15 cellular contexts compared by ENCODE assay signal in the genomic region with DNA sequence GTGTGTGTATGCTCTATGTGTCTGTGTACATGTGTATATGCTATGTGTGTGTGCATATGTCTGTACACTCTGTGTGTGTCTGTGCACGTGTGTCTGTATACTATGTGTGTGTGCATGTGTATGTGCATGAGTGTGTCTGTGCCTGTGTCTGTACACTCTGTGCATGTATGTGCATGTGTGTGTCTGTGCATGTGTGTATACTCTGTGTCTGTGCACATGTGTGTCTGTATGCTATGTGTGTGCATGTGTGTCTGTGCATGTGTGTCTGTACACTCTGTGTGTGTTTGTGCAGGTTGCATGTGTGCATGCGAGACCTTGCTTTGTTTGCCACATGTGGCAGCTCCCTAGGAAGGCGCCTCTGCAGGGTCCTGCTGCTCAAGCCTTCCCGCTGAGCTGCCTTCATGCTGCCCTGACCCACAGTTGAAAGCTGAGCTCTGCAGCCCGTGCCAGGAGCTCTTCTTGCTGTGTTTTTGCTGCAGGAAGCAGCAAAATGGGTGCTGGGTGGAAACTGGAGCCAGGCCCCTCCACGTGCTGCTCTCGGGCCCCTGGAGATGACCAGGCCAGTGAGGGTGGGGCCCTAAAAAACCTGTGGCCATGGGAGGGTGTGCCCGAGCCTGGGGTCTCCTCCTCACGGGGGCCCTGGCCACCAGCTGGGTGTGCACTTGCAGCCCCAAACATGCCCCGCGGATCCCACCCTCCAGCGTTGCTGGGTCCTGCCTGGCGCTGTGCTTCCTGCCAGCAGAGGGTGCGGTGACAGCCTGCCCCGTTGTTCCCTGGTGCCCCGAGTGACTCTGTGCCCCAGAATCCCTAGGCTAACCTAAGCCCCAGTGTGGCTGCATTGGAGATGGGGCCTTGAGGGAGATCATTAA.
DNase-seq lines count a peak whose midpoint lies in the region; FAIRE-seq and TF ChIP-seq lines count a peak whose summit lies in the region.
"Had no signal": no experiment of that assay in that cellular context is flagged by ENCODE, and none has a peak within 500 bp of the region (broad histone marks: within the 10 kb centered on the region; RNA-seq: fewer than 3 reads in every experiment).

No MANE protein-coding gene starts in this region.

- H3K4me1 ChIP-seq in NT2/D1 (ENCODE audit: insufficient read depth, insufficient read length): peaks cover 16% of the 10 kb centered on the region
- H3K4me1 ChIP-seq in kidney (ENCODE audit: control insufficient read depth in 1 of 2, insufficient read depth in 1 of 2, low read depth in 1 of 2, low read length in 2 of 2): peaks cover 0 to 8% of the 10 kb centered on the region in 2 donors
- no peaks in the 10 kb centered on the region for H3K4me1 ChIP-seq in SK-N-SH (ENCODE audit: control insufficient read depth in 1 of 2, insufficient read depth in 2 of 2, low read depth in 1 of 2, low read length in 1 of 2)

- no peak for DNase-seq in NT2/D1 (ENCODE audit: low read depth, low spot score)
- DNase-seq in kidney: peak; percentile 65
- DNase-seq in posterior vena cava (ENCODE audit: low spot score): peak; percentile 75
- DNase-seq in activated CD8-positive, alpha-beta memory T cell treated with anti-CD3 and anti-CD28 coated beads, Interleukin-2, amount 50 U/mL, for 48 hours: no peak
- DNase-seq in NCI-H1694 (lab: John Stamatoyannopoulos, UW): no peak
- DNase-seq in SK-N-SH: no peak
- no peak for DNase-seq in NCI-H526 treated with DMSO at 0.1 percent for 48 hours (lab: John Stamatoyannopoulos, UW)
- DNase-seq: DND-41, HFFc6, NCI-H1417, NCI-H1930, NCI-H226, NCI-H524 had no signal

- WGBS in SK-N-SH (ENCODE audit: low lambda C conversion rate): 46% methylated on average over 7 of the region's 16 CpGs

- no peaks in the 10 kb centered on the region for H4K20me1 ChIP-seq in SK-N-SH (ENCODE audit: insufficient read depth)

- no peaks in the 10 kb centered on the region for H3F3A ChIP-seq in SK-N-SH (replicated peaks; ENCODE audit: insufficient read depth)

- TF ChIP-seq EP300 in SK-N-SH (IDR thresholded peaks at IDR 0.05; ENCODE audit: borderline replicate concordance in 1 of 2, low read depth in 1 of 2, low read length in 1 of 2): no peak

- H3K79me2 ChIP-seq in SK-N-SH (ENCODE audit: insufficient read depth): no peaks in the 10 kb centered on the region

- H3K36me3 ChIP-seq in NT2/D1 (ENCODE audit: insufficient read depth, insufficient read length, low read length) (no peaks in the 10 kb centered on the region), kidney (ENCODE audit: control insufficient read depth in 1 of 2, insufficient read depth in 2 of 2, low read length in 2 of 2) (no peaks in the 10 kb centered on the region), SK-N-SH (replicated peaks in 1 of 2; ENCODE audit: control insufficient read depth in 1 of 2, insufficient read depth in 2 of 2, low read length in 1 of 2) (no peaks in the 10 kb centered on the region)

- no peak for TF ChIP-seq CTCF in kidney (IDR thresholded peaks at IDR 0.05; ENCODE audit: borderline replicate concordance, extremely low read depth, insufficient read depth)
- TF ChIP-seq CTCF in SK-N-SH (IDR thresholded peaks at IDR 0.05): no peak

- H3K27ac ChIP-seq in kidney (ENCODE audit: low read depth in 2 of 2, low read length in 2 of 2): no peak overlapping the region
- no peak overlapping the region for H3K27ac ChIP-seq in SK-N-SH (ENCODE audit: low read depth in 2 of 2, low read length in 1 of 2)
- H3K27ac ChIP-seq: KMS-11 had no signal

- intact Hi-C loops in kidney (cut with DNase I) (no loop called here), posterior vena cava (cut with DNase I) (no loop called here)

- H3K27me3 ChIP-seq in NT2/D1 (ENCODE audit: insufficient read depth, insufficient read length): peaks cover 11% of the 10 kb centered on the region
- H3K27me3 ChIP-seq in SK-N-SH (ENCODE audit: insufficient read depth): no peaks in the 10 kb centered on the region

- no peak overlapping the region for H3K4me3 ChIP-seq in NT2/D1 (ENCODE audit: insufficient read length, low read depth)
- no peak overlapping the region for H3K4me3 ChIP-seq in kidney (ENCODE audit: low read length in 2 of 2)
- H3K4me3 ChIP-seq in SK-N-SH (ENCODE audit: low read depth in 2 of 2, low read length in 1 of 2): no peak overlapping the region

- POLR2A ChIA-PET in SK-N-SH (lab: Yijun Ruan, JAX): no interaction called here

- TF ChIP-seq RAD21 in SK-N-SH (IDR thresholded peaks at IDR 0.05; ENCODE audit: low read length): no peak

- no peak overlapping the region for H2AFZ ChIP-seq in SK-N-SH (ENCODE audit: low read depth)

- CTCF ChIA-PET in SK-N-SH (lab: Yijun Ruan, JAX): no interaction called here

- H3K9me3 ChIP-seq in NT2/D1 (ENCODE audit: insufficient read depth, low read length) (peaks cover 7% of the 10 kb centered on the region; the same call in 1 of the 2 replicates), kidney (ENCODE audit: control insufficient read depth in 1 of 2, low read length in 2 of 2) (no peaks in the 10 kb centered on the region), SK-N-SH (no peaks in the 10 kb centered on the region)

- no peak for FAIRE-seq in kidney (lab: Jason Lieb, UNC)
- FAIRE-seq: H54 had no signal

- H3K4me2 ChIP-seq in SK-N-SH: no peak overlapping the region
- H3K4me2 ChIP-seq: KMS-11 had no signal

- H3K9me2 ChIP-seq in SK-N-SH: no peaks in the 10 kb centered on the region

- H3K9ac ChIP-seq in NT2/D1 (ENCODE audit: insufficient read length, low read depth): peak overlapping the region; percentile 8
- H3K9ac ChIP-seq in kidney (ENCODE audit: low read length in 2 of 2): no peak overlapping the region
- H3K9ac ChIP-seq in SK-N-SH: no peak overlapping the region
- H3K9ac ChIP-seq: KMS-11 had no signal

TF ChIP-seq in SK-N-SH, 30 proteins besides CTCF, POLR2A, EP300 and RAD21:
- TF ChIP-seq, protein P1, sequence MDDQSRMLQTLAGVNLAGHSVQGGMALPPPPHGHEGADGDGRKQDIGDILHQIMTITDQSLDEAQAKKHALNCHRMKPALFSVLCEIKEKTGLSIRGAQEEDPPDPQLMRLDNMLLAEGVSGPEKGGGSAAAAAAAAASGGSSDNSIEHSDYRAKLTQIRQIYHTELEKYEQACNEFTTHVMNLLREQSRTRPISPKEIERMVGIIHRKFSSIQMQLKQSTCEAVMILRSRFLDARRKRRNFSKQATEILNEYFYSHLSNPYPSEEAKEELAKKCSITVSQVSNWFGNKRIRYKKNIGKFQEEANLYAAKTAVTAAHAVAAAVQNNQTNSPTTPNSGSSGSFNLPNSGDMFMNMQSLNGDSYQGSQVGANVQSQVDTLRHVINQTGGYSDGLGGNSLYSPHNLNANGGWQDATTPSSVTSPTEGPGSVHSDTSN (IDR thresholded peaks at IDR 0.05): no peak
- no peak for TF ChIP-seq EZH2phosphoT487 (IDR thresholded peaks at IDR 0.05; ENCODE audit: borderline replicate concordance, low read depth)
TF ChIP-seq in SK-N-SH: peak in this region for 0.

Comparison
In these comparisons a context has a peak if more than half of its experiments do, and no peak if none do; other contexts are left out.
1. DNase-seq: peak in kidney (single experiment) and posterior vena cava (single experiment); none in NT2/D1 (single experiment), activated CD8-positive, alpha-beta memory T cell treated with anti-CD3 and anti-CD28 coated beads, Interleukin-2, amount 50 U/mL, for 48 hours (single experiment), NCI-H1694 (single experiment), SK-N-SH (single experiment) and NCI-H526 treated with DMSO at 0.1 percent for 48 hours (single experiment).